Comparison of ENCODE assay signal across 1 cellular context in genomic region chr6:114144887-114145851, GRCh38.
TF ChIP-seq lines count a peak whose summit lies in the region.

No MANE protein-coding gene starts in this region.

TF ChIP-seq in HepG2, 621 proteins besides CTCF, POLR2A, EP300 and RAD21 (continued from another document and continues in another):
- TF ChIP-seq ZNF318 (CRISPR knock-in tag; IDR thresholded peaks at IDR 0.05) (no peak), NR1H2 (CRISPR knock-in tag; IDR thresholded peaks at IDR 0.05; ENCODE audit: borderline replicate concordance, low read depth) (no peak), BRF2 (CRISPR knock-in tag; IDR thresholded peaks at IDR 0.05) (no peak), ISX (CRISPR knock-in tag; conservative IDR thresholded peaks at IDR 0.05) (no peak), NFATC3 (CRISPR knock-in tag; IDR thresholded peaks at IDR 0.05) (no peak), ZNF629 (CRISPR knock-in tag; conservative IDR thresholded peaks at IDR 0.05) (peak; percentile 19; the same call in 1 of the 2 replicates), ZNF335 (CRISPR knock-in tag; IDR thresholded peaks at IDR 0.05) (no peak), ZMAT3 (CRISPR knock-in tag; conservative IDR thresholded peaks at IDR 0.05) (peak; percentile 59; the same call in 1 of the 2 replicates), ZNF12 (CRISPR knock-in tag; IDR thresholded peaks at IDR 0.05) (peak; percentile 76; the same call in 1 of the 2 replicates), SUZ12 (IDR thresholded peaks at IDR 0.05; ENCODE audit: low read depth, low read length) (no peak), ZNF382 (CRISPR knock-in tag; IDR thresholded peaks at IDR 0.05; ENCODE audit: borderline replicate concordance) (no peak), KAT2B (IDR thresholded peaks at IDR 0.05; ENCODE audit: borderline replicate concordance, low read depth, low read length) (no peak), ZMYM2 (CRISPR knock-in tag; IDR thresholded peaks at IDR 0.05) (peak; percentile 16; the same call in 1 of the 2 replicates), AKNA (CRISPR knock-in tag; IDR thresholded peaks at IDR 0.05; ENCODE audit: borderline replicate concordance) (no peak), HOXA3 (CRISPR knock-in tag; IDR thresholded peaks at IDR 0.05) (peak; percentile 44; the same call in 1 of the 2 replicates), BRCA1 (CRISPR knock-in tag; IDR thresholded peaks at IDR 0.05) (no peak), ZNF280D (CRISPR knock-in tag; IDR thresholded peaks at IDR 0.05) (no peak), POLR2G (IDR thresholded peaks at IDR 0.05; ENCODE audit: low read depth, low read length) (0 out of 2 replicates have a peak, but pooled peaks have one; percentile 7), SNRNP70 (IDR thresholded peaks at IDR 0.05; ENCODE audit: low read depth, low read length) (no peak), MLLT10 (CRISPR knock-in tag; IDR thresholded peaks at IDR 0.05) (no peak), TBX2 (CRISPR knock-in tag; IDR thresholded peaks at IDR 0.05; ENCODE audit: borderline replicate concordance) (peak; percentile 84), ADNP (CRISPR knock-in tag; IDR thresholded peaks at IDR 0.05) (0 out of 2 replicates have a peak, but pooled peaks have one; percentile 36), MLXIP (CRISPR knock-in tag; IDR thresholded peaks at IDR 0.05; ENCODE audit: borderline replicate concordance) (no peak), IKZF5 (CRISPR knock-in tag; IDR thresholded peaks at IDR 0.05) (peak; percentile 56; the same call in 1 of the 2 replicates), FOXA3 (CRISPR knock-in tag; IDR thresholded peaks at IDR 0.05) (peak; percentile 67), CHD4 (IDR thresholded peaks at IDR 0.05; ENCODE audit: borderline replicate concordance, low read length) (peak; percentile 51; the same call in 1 of the 2 replicates), ZNF703 (CRISPR knock-in tag; IDR thresholded peaks at IDR 0.05; ENCODE audit: borderline replicate concordance) (no peak), SRY (CRISPR knock-in tag; IDR thresholded peaks at IDR 0.05) (no peak), SP2 (CRISPR knock-in tag; IDR thresholded peaks at IDR 0.05) (no peak), PITX1 (CRISPR knock-in tag; IDR thresholded peaks at IDR 0.05) (0 out of 2 replicates have a peak, but pooled peaks have one; percentile 11), ELF1 (CRISPR knock-in tag; IDR thresholded peaks at IDR 0.05) (no peak; the same call in 1 of the 2 replicates), PRPF4 (IDR thresholded peaks at IDR 0.05; ENCODE audit: low read depth, low read length, poor library complexity, severe bottlenecking) (no peak), GATA4 (IDR thresholded peaks at IDR 0.05; ENCODE audit: borderline replicate concordance, low read depth) (peak; percentile 93; the same call in 1 of the 2 replicates)
